25 cellular contexts compared by ENCODE assay signal in genomic region chr5:149039501-149039900, GRCh38. TPM values are rescaled to one million over a fixed set of nuclear protein-coding genes. Genes with fewer than 3 reads are reported as not detected.
DNase-seq lines count a peak whose midpoint lies in the region; ATAC-seq and TF ChIP-seq lines count a peak whose summit lies in the region.
"Had no signal": no experiment of that assay in that cellular context is flagged by ENCODE, and none has a peak within 500 bp of the region (broad histone marks: within the 10 kb centered on the region; RNA-seq: fewer than 3 reads in every experiment).

No MANE protein-coding gene starts in this region.

- ATAC-seq in HG02885 (IDR thresholded peaks at IDR 0.05; ENCODE audit: poor library complexity, unreplicated experiment): no peak
- ATAC-seq: activated T-cell treated with anti-CD3 and anti-CD28 coated beads, Interleukin-2, amount 50 U/mL, for 72 hours; PC-3 had no signal

- H3K4me3 ChIP-seq in fibroblast of villous mesenchyme (ENCODE audit: low read depth, low read length): no peak overlapping the region
- H3K4me3 ChIP-seq: BLaER1, stomach, tibial artery had no signal

- DNase-seq in AML-193 (lab: John Stamatoyannopoulos, UW): peak; percentile 58 to 78
- DNase-seq in Kasumi-1 (lab: John Stamatoyannopoulos, UW): peak; percentile 2 to 7
- DNase-seq in SKM-1 (lab: John Stamatoyannopoulos, UW; ENCODE audit: unreplicated experiment): peak; percentile 64
- peak; percentile 59 for DNase-seq in fibroblast of villous mesenchyme (ENCODE audit: low read depth)
- no peak for DNase-seq in activated T-cell treated with anti-CD3 and anti-CD28 coated beads, Interleukin-2, amount 50 U/mL, for 48 hours
- no peak for DNase-seq in NCI-H1105 (lab: John Stamatoyannopoulos, UW)
- no peak for DNase-seq in Ammon's horn (ENCODE audit: low spot score)
- DNase-seq: activated CD4-positive, alpha-beta T cell treated with anti-CD3 and anti-CD28 coated beads, Interleukin-2, amount 10 ng/mL, durations not matched to agents 24 days and 14 days; activated naive CD4-positive, alpha-beta T cell treated with Interleukin-2 at 50 U/mL for 16 hours; activated T-cell treated with anti-CD3 and anti-CD28 coated beads, Interleukin-2, amount 50 U/mL, for 72 hours; amniotic stem cell; COR-L47; effector CD8-positive, alpha-beta T cell; GDM1; hippocampal formation; immature natural killer cell; NCI-H1417; NCI-H2081 treated with DMSO at 0.1 percent for 48 hours; NCI-H774; PC-3; stomach; T1000; tibial artery had no signal

- TF ChIP-seq CTCF in fibroblast of villous mesenchyme (IDR thresholded peaks at IDR 0.05; ENCODE audit: insufficient read depth, low read depth, low read length): no peak

RNA-seq across cellular contexts. Expression of gene SH3TC2, which starts 23.4 kb away (rescaled TPM):
- total RNA-seq in fibroblast of villous mesenchyme: 3.9 and 13.4 TPM in 2 replicates
- total RNA-seq: activated CD4-positive, alpha-beta T cell treated with anti-CD3 and anti-CD28 coated beads, Interleukin-2, amount 10 ng/mL, durations not matched to agents 24 days and 14 days had no signal

Comparison
In these comparisons a context has a peak if more than half of its experiments do, and no peak if none do; other contexts are left out.
1. DNase-seq: peak in AML-193 (2 of 2), Kasumi-1 (2 of 2), SKM-1 (single experiment) and fibroblast of villous mesenchyme (single experiment); none in activated T-cell treated with anti-CD3 and anti-CD28 coated beads, Interleukin-2, amount 50 U/mL, for 48 hours (0 of 2), NCI-H1105 (single experiment) and Ammon's horn (single experiment).